8 cellular contexts compared by ENCODE assay signal in genomic region chr11:628056-628455, GRCh38. TPM values are rescaled to one million over a fixed set of nuclear protein-coding genes. Genes with fewer than 3 reads are reported as not detected.
DNase-seq lines count a peak whose midpoint lies in the region; ATAC-seq and TF ChIP-seq lines count a peak whose summit lies in the region.
"Had no signal": no experiment of that assay in that cellular context is flagged by ENCODE, and none has a peak within 500 bp of the region (broad histone marks: within the 10 kb centered on the region; RNA-seq: fewer than 3 reads in every experiment).

No MANE protein-coding gene starts in this region.

- H3K79me2 ChIP-seq in GM23338 (replicated peaks; ENCODE audit: insufficient read depth) = no peaks in the 10 kb centered on the region
- no peaks in the 10 kb centered on the region for H3K79me2 ChIP-seq in OCI-LY1 (ENCODE audit: insufficient read depth, low read length)

- no peak overlapping the region for H3K9ac ChIP-seq in OCI-LY1 (ENCODE audit: low read length)

- H3K9me2 ChIP-seq in GM23338 (ENCODE audit: insufficient read depth) (no peaks in the 10 kb centered on the region), OCI-LY1 (ENCODE audit: low read depth, low read length) (no peaks in the 10 kb centered on the region)

- 92 to 95% (median 93%) methylated on average over 31 of the region's 31 CpGs for WGBS in psoas muscle, 3 donors

- H2AFZ ChIP-seq in GM23338 = no peak overlapping the region
- H2AFZ ChIP-seq in OCI-LY1 (ENCODE audit: low read length) = no peak overlapping the region

- H3K27me3 ChIP-seq in GM23338 (ENCODE audit: insufficient read depth) = peaks cover 28% of the 10 kb centered on the region
- 0 out of 2 replicates have a peak, but pooled peaks cover 3% of the 10 kb centered on the region for H3K27me3 ChIP-seq in OCI-LY1 (ENCODE audit: insufficient read depth, low read length)
- peaks cover 0 to 2% (median 0%) of the 10 kb centered on the region in 3 donors for H3K27me3 ChIP-seq in psoas muscle (ENCODE audit: insufficient read depth in 3 of 3, low read length in 2 of 3)
- H3K27me3 ChIP-seq in vagina = no peaks in the 10 kb centered on the region
- peaks cover 23% of the 10 kb centered on the region for H3K27me3 ChIP-seq in effector memory CD4-positive, alpha-beta T cell (replicated peaks; ENCODE audit: control insufficient read depth, insufficient read depth, low read length, poor library complexity, severe bottlenecking)

- H3K9me3 ChIP-seq in OCI-LY1 (ENCODE audit: low read length) = no peaks in the 10 kb centered on the region
- H3K9me3 ChIP-seq in psoas muscle = no peaks in the 10 kb centered on the region
- no peaks in the 10 kb centered on the region for H3K9me3 ChIP-seq in vagina
- H3K9me3 ChIP-seq in effector memory CD4-positive, alpha-beta T cell (ENCODE audit: control insufficient read depth, low read length) = no peaks in the 10 kb centered on the region
- H3K9me3 ChIP-seq: esophagus muscularis mucosa had no signal

- peaks cover 3% of the 10 kb centered on the region; the same call in 1 of the 3 replicates for H3K36me3 Mint-ChIP-seq in GM23338 (ENCODE audit: low read depth)

- H3K4me2 ChIP-seq in GM23338 (no peak overlapping the region), OCI-LY1 (ENCODE audit: low read length) (peak overlapping the region; percentile 18; the same call in 1 of the 2 replicates)

- no peak for TF ChIP-seq POLR2A in vagina (IDR thresholded peaks at IDR 0.05)

- DNase-seq in GM23338 (ENCODE audit: low spot score) (no peak), ecto neural progenitor cell (ENCODE audit: low spot score) (peak; percentile 46), psoas muscle (peak in 1 of 2 donors; percentile 56), vagina (ENCODE audit: extremely low spot score in 2 of 2) (no peak), NCI-H2171 treated with DMSO at 0.1 percent for 48 hours (lab: John Stamatoyannopoulos, UW) (no peak)
- no peak for DNase-seq in effector memory CD4-positive, alpha-beta T cell

- H3K4me1 ChIP-seq in GM23338 (ENCODE audit: insufficient read depth) (peaks cover 4% of the 10 kb centered on the region; the same call in 1 of the 2 replicates), OCI-LY1 (ENCODE audit: insufficient read depth, low read length, severe bottlenecking) (peaks cover 18% of the 10 kb centered on the region), psoas muscle (peaks cover 39% of the 10 kb centered on the region), vagina (peaks cover 5% of the 10 kb centered on the region)
- peaks cover 18% of the 10 kb centered on the region for H3K4me1 ChIP-seq in effector memory CD4-positive, alpha-beta T cell (ENCODE audit: control insufficient read depth, insufficient read depth, low read length, poor library complexity, severe bottlenecking)

- peaks cover 21% of the 10 kb centered on the region for H3K4me1 Mint-ChIP-seq in GM23338

- H3K27ac Mint-ChIP-seq in GM23338 = no peak overlapping the region

- H3K4me3 Mint-ChIP-seq in GM23338 = peak overlapping the region; percentile 66

- no peak for ATAC-seq in GM23338
- no peak for ATAC-seq in psoas muscle

- peaks cover 33% of the 10 kb centered on the region for H3K27me3 Mint-ChIP-seq in GM23338 (ENCODE audit: insufficient read depth, low read depth, poor library complexity)

- intact Hi-C loops in psoas muscle (cut with DNase I) (loop anchor here in 1 of 2 donors (5.0 kb wide), 1 partner anchor 51 kb away; the partner anchor contains the start of gene PHRF1), vagina (cut with DNase I) (no loop called here)

- H4K20me1 ChIP-seq in GM23338 (replicated peaks; ENCODE audit: insufficient read depth) (no peaks in the 10 kb centered on the region), OCI-LY1 (ENCODE audit: insufficient read depth, low read length) (no peaks in the 10 kb centered on the region)

- 0 out of 2 replicates have a peak, but pooled peaks cover 9% of the 10 kb centered on the region for H3F3A ChIP-seq in GM23338 (replicated peaks; ENCODE audit: low read depth)
- H3F3A ChIP-seq in OCI-LY1 (ENCODE audit: insufficient read depth, low read length) = no peaks in the 10 kb centered on the region

- TF ChIP-seq CTCF in GM23338 (conservative IDR thresholded peaks at IDR 0.05; ENCODE audit: low read depth in 2 of 2) = no peak
- no peak for TF ChIP-seq CTCF in OCI-LY1 (IDR thresholded peaks at IDR 0.05; ENCODE audit: low read length)
- TF ChIP-seq CTCF in psoas muscle (IDR thresholded peaks at IDR 0.05) = no peak
- TF ChIP-seq CTCF in vagina (IDR thresholded peaks at IDR 0.05) = no peak

- H3K4me3 ChIP-seq in GM23338 (no peak overlapping the region), OCI-LY1 (ENCODE audit: low read depth, low read length, poor library complexity, severe bottlenecking) (no peak overlapping the region), psoas muscle (no peak overlapping the region), vagina (no peak overlapping the region)
- no peak overlapping the region for H3K4me3 ChIP-seq in effector memory CD4-positive, alpha-beta T cell (ENCODE audit: insufficient read depth, low read depth, low read length, poor library complexity, severe bottlenecking)
- H3K4me3 ChIP-seq: esophagus muscularis mucosa had no signal

- no peaks in the 10 kb centered on the region for H3K36me3 ChIP-seq in GM23338 (ENCODE audit: insufficient read depth)
- peaks cover 2% of the 10 kb centered on the region; the same call in 1 of the 2 replicates for H3K36me3 ChIP-seq in OCI-LY1 (ENCODE audit: insufficient read depth, low read length)
- no peaks in the 10 kb centered on the region for H3K36me3 ChIP-seq in psoas muscle (ENCODE audit: insufficient read depth in 1 of 2, low read depth in 1 of 2)
- no peaks in the 10 kb centered on the region for H3K36me3 ChIP-seq in vagina
- H3K36me3 ChIP-seq in effector memory CD4-positive, alpha-beta T cell (ENCODE audit: control insufficient read depth, insufficient read depth, low read length) = no peaks in the 10 kb centered on the region

- H3K9me3 Mint-ChIP-seq in GM23338 = peaks cover 15% of the 10 kb centered on the region

- no peak overlapping the region for H3K27ac ChIP-seq in GM23338 (ENCODE audit: low read depth)
- no peak overlapping the region for H3K27ac ChIP-seq in OCI-LY1 (ENCODE audit: low read depth, low read length, poor library complexity, severe bottlenecking)
- H3K27ac ChIP-seq in psoas muscle = peak overlapping the region; percentile 90
- no peak overlapping the region for H3K27ac ChIP-seq in vagina
- H3K27ac ChIP-seq in effector memory CD4-positive, alpha-beta T cell (ENCODE audit: insufficient read depth, low read length, poor library complexity, severe bottlenecking) = no peak overlapping the region

TF ChIP-seq in GM23338, 12 proteins besides CTCF, POLR2A, EP300 and RAD21:
- TF ChIP-seq NANOG (IDR thresholded peaks at IDR 0.05; ENCODE audit: borderline replicate concordance) (no peak), CREB1 (CRISPR knock-in tag; IDR thresholded peaks at IDR 0.05; ENCODE audit: low read depth) (no peak), EZH2phosphoT487 (IDR thresholded peaks at IDR 0.05; ENCODE audit: unreplicated experiment) (no peak), ZNF331 (CRISPR knock-in tag; IDR thresholded peaks at IDR 0.05; ENCODE audit: low read depth) (no peak)
TF ChIP-seq in GM23338: peak in this region for 0.

RNA-seq across cellular contexts. Expression of gene SCT, which starts 1.1 kb away (rescaled TPM):
- not detected in 2 replicates for total RNA-seq in GM23338 (2014; rRNA removed; shearing (Covaris generic))
- polyA plus RNA-seq in GM23338 (2016; fragmentation: Nextera tagmentation; extraction: Ambion mirVana) (2.6 and 3.8 TPM in 2 replicates), psoas muscle (under 1 TPM in 1 of 3 donors, not detected in 2; 0.44 TPM)
- total RNA-seq in psoas muscle (1 to 10 TPM in 2 of 4 donors, under 1 TPM in 1, not detected in 1; 0.89 to 4.8 (median 1.8) TPM), vagina (not detected)
- total RNA-seq: esophagus muscularis mucosa had no signal

RNA-seq across cellular contexts. Expression of gene CDHR5, which starts 3.3 kb away (rescaled TPM):
- total RNA-seq in GM23338 (2014; rRNA removed; shearing (Covaris generic)) = not detected in 2 replicates
- not detected in 2 replicates for polyA plus RNA-seq in GM23338 (2016; fragmentation: Nextera tagmentation; extraction: Ambion mirVana)
- under 1 TPM in 1 of 4 donors, not detected in 3; 0.20 TPM for total RNA-seq in psoas muscle
- under 1 TPM in 2 of 3 donors, not detected in 1; 0.07 to 0.34 TPM for polyA plus RNA-seq in psoas muscle
- not detected for total RNA-seq in vagina

RNA-seq across cellular contexts. Expression of gene DRD4, which starts 9.0 kb away (rescaled TPM):
- 0.27 and 1.0 TPM in 2 replicates for total RNA-seq in GM23338 (2014; rRNA removed; shearing (Covaris generic))
- polyA plus RNA-seq in GM23338 (2016; fragmentation: Nextera tagmentation; extraction: Ambion mirVana) (1.3 and 1.8 TPM in 2 replicates), psoas muscle (under 1 TPM in 2 of 3 donors, not detected in 1; 0.14 to 0.18 TPM)
- total RNA-seq in psoas muscle (1 to 10 TPM in 2 of 4 donors, under 1 TPM in 1, not detected in 1; 0.55 to 1.2 (median 1.1) TPM), vagina (1.2 TPM)

RNA-seq across cellular contexts. Expression of gene IRF7, which starts 12.3 kb away (rescaled TPM):
- total RNA-seq in GM23338 (2014; rRNA removed; shearing (Covaris generic)) = 13.8 and 17.3 TPM in 2 replicates
- polyA plus RNA-seq in GM23338 (2016; fragmentation: Nextera tagmentation; extraction: Ambion mirVana) (11.4 and 12.3 TPM in 2 replicates), psoas muscle (10 to 100 TPM in 2 of 3 donors, 1 to 10 TPM in 1; 9.4 to 13.2 (median 12.9) TPM)
- total RNA-seq in psoas muscle (10 to 100 TPM in 3 of 4 donors, 1 to 10 TPM in 1; 7.5 to 23.1 (median 15.2) TPM), vagina (18.9 TPM)

RNA-seq across cellular contexts. Expression of gene PHRF1, which starts 51.8 kb away (rescaled TPM):
- total RNA-seq in GM23338 (2014; rRNA removed; shearing (Covaris generic)) = 33.9 and 45.9 TPM in 2 replicates
- polyA plus RNA-seq in GM23338 (2016; fragmentation: Nextera tagmentation; extraction: Ambion mirVana) (11.0 and 11.6 TPM in 2 replicates), psoas muscle (10 to 100 TPM; 11.7 to 19.5 (median 13.5) TPM)
- total RNA-seq in psoas muscle (10 to 100 TPM; 19.8 to 31.2 (median 25.0) TPM), vagina (26.0 TPM)
